9 cellular contexts compared by ENCODE assay signal in genomic region chr2:157439792-157440186, GRCh38. TPM values are rescaled to one million over a fixed set of nuclear protein-coding genes. Genes with fewer than 3 reads are reported as not detected.
DNase-seq lines count a peak whose midpoint lies in the region; ATAC-seq and TF ChIP-seq lines count a peak whose summit lies in the region.
"Had no signal": no experiment of that assay in that cellular context is flagged by ENCODE, and none has a peak within 500 bp of the region (broad histone marks: within the 10 kb centered on the region; RNA-seq: fewer than 3 reads in every experiment).

No MANE protein-coding gene starts in this region.

- CTCF ChIA-PET in CD4-positive, alpha-beta memory T cell (lab: Charles Lee; ENCODE audit: partially characterized antibody): interaction anchor here (0.9 to 14.4 kb wide), 18 partner anchors 9 to 188 kb away, joined by 3 to 340 read pairs (median 4); partner anchors contain the start of gene ERMN
- CTCF ChIA-PET in PC-9 (lab: Charles Lee): no interaction called here

- H3K36me3 ChIP-seq in CD4-positive, alpha-beta memory T cell (ENCODE audit: insufficient read depth, low read length): peaks cover 13% of the 10 kb centered on the region
- H3K36me3 ChIP-seq in HAP-1 (replicated peaks): no peaks in the 10 kb centered on the region
- no peaks in the 10 kb centered on the region for H3K36me3 ChIP-seq in PC-9 (ENCODE audit: low read depth)

- ATAC-seq in GM19463 (IDR thresholded peaks at IDR 0.05; ENCODE audit: unreplicated experiment) (peak; percentile 43), HG03469 (IDR thresholded peaks at IDR 0.05; ENCODE audit: unreplicated experiment) (peak; percentile 28)
- peak; percentile 52 for ATAC-seq in stimulated activated naive CD8-positive, alpha-beta T cell treated with anti-CD3 and anti-CD28 coated beads, Interleukin-15, amount 100 ng/mL, for 72 hours

- no peak for TF ChIP-seq CTCF in PC-9 (conservative IDR thresholded peaks at IDR 0.05)

- no peaks in the 10 kb centered on the region for H3K9me3 ChIP-seq in CD4-positive, alpha-beta memory T cell (ENCODE audit: control insufficient read depth in 1 of 2, low read length in 2 of 2)
- H3K9me3 ChIP-seq in HAP-1: no peaks in the 10 kb centered on the region
- H3K9me3 ChIP-seq in PC-9 (ENCODE audit: insufficient read depth, low read depth): no peaks in the 10 kb centered on the region

- POLR2A ChIA-PET in CD4-positive, alpha-beta memory T cell (lab: Charles Lee; ENCODE audit: partially characterized antibody): interaction anchor here (1.0 to 27.4 kb wide), 16 partner anchors 9 to 1106 kb away, joined by 3 to 1017 read pairs (median 5); partner anchors contain the start of genes ACVR1 and ERMN
- POLR2A ChIA-PET in PC-9 (lab: Charles Lee; ENCODE audit: unreplicated experiment): no interaction called here

- no peaks in the 10 kb centered on the region for H4K20me1 ChIP-seq in PC-9 (ENCODE audit: insufficient read depth)

- in situ Hi-C loops in HAP-1 (cut with MboI; ENCODE audit: low sequenced_read_pairs): no loop called here

- BruUV-seq in PC-9 (replicated peaks; lab: Mats Ljungman, UMichigan): no TSS peak

- no peaks in the 10 kb centered on the region for H3K27me3 ChIP-seq in CD4-positive, alpha-beta memory T cell (ENCODE audit: insufficient read depth, low read length)
- H3K27me3 ChIP-seq in HAP-1 (ENCODE audit: low read depth): 0 out of 2 replicates have a peak, but pooled peaks cover 3% of the 10 kb centered on the region
- H3K27me3 ChIP-seq in PC-9 (ENCODE audit: insufficient read depth, low read depth): no peaks in the 10 kb centered on the region

- peak overlapping the region; percentile 81 to 85 for H3K4me3 ChIP-seq in CD4-positive, alpha-beta memory T cell (ENCODE audit: low read length in 2 of 2)
- no peak overlapping the region for H3K4me3 ChIP-seq in HAP-1
- no peak overlapping the region for H3K4me3 ChIP-seq in PC-9
- H3K4me3 ChIP-seq: lung had no signal

- H3K79me2 ChIP-seq in PC-9 (ENCODE audit: low read depth): no peaks in the 10 kb centered on the region

- H3K9me2 ChIP-seq in PC-9 (ENCODE audit: insufficient read depth): no peaks in the 10 kb centered on the region

- intact Hi-C loops in CD4-positive, alpha-beta memory T cell (cut with micrococcal nuclease): loop anchor here (1.0 to 10.0 kb wide), 5 partner anchors 13 to 1105 kb away; partner anchors contain the start of genes ACVR1C and NR4A2
- intact Hi-C loops in activated T-helper 2 cell treated with anti-CD3 and anti-CD28 coated beads, Interferon-gamma antibody, Interleukin-2, Interleukin-4, amounts not matched to agents 10 μg/mL and 5 μg/mL and 100 μg/mL, durations not matched to agents 14 hours and 24 hours and 36 hours (cut with micrococcal nuclease): loop anchor here (1.0 to 5.0 kb wide), 6 partner anchors 19 to 1097 kb away; no protein-coding TSS in a partner anchor
- intact Hi-C loops in PC-9 (cut with micrococcal nuclease; ENCODE audit: unreplicated experiment): no loop called here

- H3K36me3 Mint-ChIP-seq in CD4-positive, alpha-beta memory T cell: peaks cover 79 to 89% of the 10 kb centered on the region in 2 donors
- H3K36me3 Mint-ChIP-seq in activated T-helper 2 cell treated with anti-CD3 and anti-CD28 coated beads, Interferon-gamma antibody, Interleukin-2, Interleukin-4, amounts not matched to agents 10 μg/mL and 5 μg/mL and 100 μg/mL, durations not matched to agents 14 hours and 24 hours and 36 hours (ENCODE audit: low read depth): peaks cover 88% of the 10 kb centered on the region

- H3K9me3 Mint-ChIP-seq in CD4-positive, alpha-beta memory T cell: peaks cover 0 to 3% (median 0%) of the 10 kb centered on the region in 8 donors
- no peaks in the 10 kb centered on the region for H3K9me3 Mint-ChIP-seq in activated T-helper 2 cell treated with anti-CD3 and anti-CD28 coated beads, Interferon-gamma antibody, Interleukin-2, Interleukin-4, amounts not matched to agents 10 μg/mL and 5 μg/mL and 100 μg/mL, durations not matched to agents 14 hours and 24 hours and 36 hours
- no peaks in the 10 kb centered on the region for H3K9me3 Mint-ChIP-seq in stimulated activated naive CD8-positive, alpha-beta T cell treated with anti-CD3 and anti-CD28 coated beads, Interleukin-15, amount 100 ng/mL, for 72 hours

- peak overlapping the region; percentile 90 to 100 (median 98) for H3K4me3 Mint-ChIP-seq in CD4-positive, alpha-beta memory T cell
- H3K4me3 Mint-ChIP-seq in activated T-helper 2 cell treated with anti-CD3 and anti-CD28 coated beads, Interferon-gamma antibody, Interleukin-2, Interleukin-4, amounts not matched to agents 10 μg/mL and 5 μg/mL and 100 μg/mL, durations not matched to agents 14 hours and 24 hours and 36 hours (ENCODE audit: low read depth): peak overlapping the region; percentile 98
- peak overlapping the region; percentile 87 to 92 for H3K4me3 Mint-ChIP-seq in stimulated activated naive CD8-positive, alpha-beta T cell treated with anti-CD3 and anti-CD28 coated beads, Interleukin-15, amount 100 ng/mL, for 72 hours

- H3F3A ChIP-seq in PC-9 (ENCODE audit: insufficient read depth, low read depth): no peaks in the 10 kb centered on the region

- no peak overlapping the region for H3K4me2 ChIP-seq in PC-9

- no peak overlapping the region for H2AFZ ChIP-seq in PC-9

- H3K27ac ChIP-seq in CD4-positive, alpha-beta memory T cell (ENCODE audit: low read depth, low read length): peak overlapping the region; percentile 85
- no peak overlapping the region for H3K27ac ChIP-seq in PC-9

- H3K4me1 ChIP-seq in CD4-positive, alpha-beta memory T cell (ENCODE audit: insufficient read depth, low read length): peaks cover 25% of the 10 kb centered on the region
- H3K4me1 ChIP-seq in HAP-1 (no peaks in the 10 kb centered on the region), PC-9 (replicated peaks; ENCODE audit: insufficient read depth) (no peaks in the 10 kb centered on the region)

- no peaks in the 10 kb centered on the region for H3K27me3 Mint-ChIP-seq in CD4-positive, alpha-beta memory T cell
- H3K27me3 Mint-ChIP-seq in activated T-helper 2 cell treated with anti-CD3 and anti-CD28 coated beads, Interferon-gamma antibody, Interleukin-2, Interleukin-4, amounts not matched to agents 10 μg/mL and 5 μg/mL and 100 μg/mL, durations not matched to agents 14 hours and 24 hours and 36 hours (ENCODE audit: low read depth): no peaks in the 10 kb centered on the region
- no peaks in the 10 kb centered on the region for H3K27me3 Mint-ChIP-seq in stimulated activated naive CD8-positive, alpha-beta T cell treated with anti-CD3 and anti-CD28 coated beads, Interleukin-15, amount 100 ng/mL, for 72 hours

- peak in 1 of 5 donors; percentile 62 for DNase-seq in CD4-positive, alpha-beta memory T cell
- DNase-seq in activated T-helper 2 cell treated with anti-CD3 and anti-CD28 coated beads, Interferon-gamma antibody, Interleukin-2, Interleukin-4, amounts not matched to agents 10 μg/mL and 5 μg/mL and 100 μg/mL, durations not matched to agents 14 hours and 24 hours and 36 hours (ENCODE audit: low spot score): no peak
- DNase-seq in stimulated activated naive CD8-positive, alpha-beta T cell treated with anti-CD3 and anti-CD28 coated beads, Interleukin-15, amount 100 ng/mL, for 72 hours: peak; percentile 63 to 72
- no peak for DNase-seq in DMS 273 treated with DMSO at 0.1 percent for 48 hours (lab: John Stamatoyannopoulos, UW)
- DNase-seq in HAP-1 (ENCODE audit: low spot score in 2 of 2): no peak
- no peak for DNase-seq in PC-9

- H3K27ac Mint-ChIP-seq in CD4-positive, alpha-beta memory T cell: peak overlapping the region; percentile 94 to 100 (median 95)
- peak overlapping the region; percentile 96 for H3K27ac Mint-ChIP-seq in activated T-helper 2 cell treated with anti-CD3 and anti-CD28 coated beads, Interferon-gamma antibody, Interleukin-2, Interleukin-4, amounts not matched to agents 10 μg/mL and 5 μg/mL and 100 μg/mL, durations not matched to agents 14 hours and 24 hours and 36 hours
- H3K27ac Mint-ChIP-seq in stimulated activated naive CD8-positive, alpha-beta T cell treated with anti-CD3 and anti-CD28 coated beads, Interleukin-15, amount 100 ng/mL, for 72 hours: peak overlapping the region; percentile 97 to 99

- H3K4me1 Mint-ChIP-seq in CD4-positive, alpha-beta memory T cell: peaks cover 15 to 71% (median 22%) of the 10 kb centered on the region in 4 donors
- peaks cover 40% of the 10 kb centered on the region for H3K4me1 Mint-ChIP-seq in activated T-helper 2 cell treated with anti-CD3 and anti-CD28 coated beads, Interferon-gamma antibody, Interleukin-2, Interleukin-4, amounts not matched to agents 10 μg/mL and 5 μg/mL and 100 μg/mL, durations not matched to agents 14 hours and 24 hours and 36 hours (ENCODE audit: low read depth)
- H3K4me1 Mint-ChIP-seq in stimulated activated naive CD8-positive, alpha-beta T cell treated with anti-CD3 and anti-CD28 coated beads, Interleukin-15, amount 100 ng/mL, for 72 hours: no peaks in the 10 kb centered on the region

RNA-seq across cellular contexts. Expression of gene CYTIP, which starts 4.1 kb away (rescaled TPM):
- total RNA-seq in CD4-positive, alpha-beta memory T cell: 100 to 1,000 TPM; 231 to 248 TPM
- 100 to 1,000 TPM; 163 to 176 TPM for polyA plus RNA-seq in CD4-positive, alpha-beta memory T cell
- total RNA-seq in activated T-helper 2 cell treated with anti-CD3 and anti-CD28 coated beads, Interferon-gamma antibody, Interleukin-2, Interleukin-4, amounts not matched to agents 10 μg/mL and 5 μg/mL and 100 μg/mL, durations not matched to agents 14 hours and 24 hours and 36 hours: 199 and 206 TPM in 2 replicates
- total RNA-seq in PC-9 (2021): not detected in 2 replicates

Comparison
In these comparisons a context has a peak if more than half of its experiments do, and no peak if none do; other contexts are left out.
1. DNase-seq: peak in stimulated activated naive CD8-positive, alpha-beta T cell treated with anti-CD3 and anti-CD28 coated beads, Interleukin-15, amount 100 ng/mL, for 72 hours (2 of 2); none in activated T-helper 2 cell treated with anti-CD3 and anti-CD28 coated beads, Interferon-gamma antibody, Interleukin-2, Interleukin-4, amounts not matched to agents 10 μg/mL and 5 μg/mL and 100 μg/mL, durations not matched to agents 14 hours and 24 hours and 36 hours (single experiment), DMS 273 treated with DMSO at 0.1 percent for 48 hours (single experiment), HAP-1 (0 of 2) and PC-9 (0 of 2).
2. H3K4me3 ChIP-seq: peak in CD4-positive, alpha-beta memory T cell (2 of 2); none in HAP-1 (single experiment) and PC-9 (single experiment).
3. RNA of gene CYTIP, which starts 4.1 kb away (total RNA-seq): 231 to 248 TPM in CD4-positive, alpha-beta memory T cell and 199 to 206 TPM in activated T-helper 2 cell treated with anti-CD3 and anti-CD28 coated beads, Interferon-gamma antibody, Interleukin-2, Interleukin-4, amounts not matched to agents 10 μg/mL and 5 μg/mL and 100 μg/mL, durations not matched to agents 14 hours and 24 hours and 36 hours; not detected in PC-9; every median in the first group is over 100 times any median in the second.
4. Peak in every context shown above with its lines, with median percentiles within 50 percentile points of each other: H3K27ac Mint-ChIP-seq, H3K4me3 Mint-ChIP-seq and ATAC-seq.